Comparison of ENCODE assay signal across 8 cellular contexts in genomic region chr15:64622410-64623260, GRCh38.
DNase-seq lines count a peak whose midpoint lies in the region; ATAC-seq, FAIRE-seq and TF ChIP-seq lines count a peak whose summit lies in the region.

No MANE protein-coding gene starts in this region.

- H3K27me3 ChIP-seq in small intestine (ENCODE audit: control insufficient read depth in 2 of 2, insufficient read depth in 2 of 2, low read length in 2 of 2) (no peaks in the 10 kb centered on the region), endodermal cell (ENCODE audit: control insufficient read depth, insufficient read depth, low read length, poor library complexity, severe bottlenecking) (no peaks in the 10 kb centered on the region)

- H3K27me3 Mint-ChIP-seq in endodermal cell (ENCODE audit: insufficient read depth): peaks cover 13% of the 10 kb centered on the region

- ATAC-seq in GM18870 (IDR thresholded peaks at IDR 0.05; ENCODE audit: unreplicated experiment) (peak; percentile 62), HG03196 (IDR thresholded peaks at IDR 0.05; ENCODE audit: unreplicated experiment) (peak; percentile 69), left lobe of liver (no peak)

- H3K4me3 ChIP-seq in small intestine (ENCODE audit: low read depth in 1 of 2, low read length in 2 of 2) (no peak overlapping the region), endodermal cell (ENCODE audit: low read length) (no peak overlapping the region)

- no peak overlapping the region for H3K27ac Mint-ChIP-seq in endodermal cell

- DNase-seq in activated T-cell treated with anti-CD3 and anti-CD28 coated beads, Interleukin-2, amount 50 U/mL, for 1 hour: peak; percentile 64
- peak; percentile 56 for DNase-seq in small intestine
- DNase-seq in cerebellar nuclear complex (lab: John Stamatoyannopoulos, UW): no peak
- no peak for DNase-seq in left lobe of liver (ENCODE audit: low spot score)
- no peak for DNase-seq in occipital lobe (lab: John Stamatoyannopoulos, UW)
- no peak for DNase-seq in endodermal cell

- WGBS in small intestine, 3 donors: 55 to 71% (median 61%) methylated on average over 7 of the region's 7 CpGs
- 89 to 100% methylated on average over 1 to 7 of the region's 7 CpGs for WGBS in endodermal cell (ENCODE audit: insufficient coverage in 1 of 2, insufficient read length in 1 of 2), 2 experiments

- H3K9me3 ChIP-seq in small intestine (ENCODE audit: control insufficient read depth, low read depth) (no peaks in the 10 kb centered on the region), endodermal cell (ENCODE audit: control insufficient read depth, low read length) (no peaks in the 10 kb centered on the region)

- no peak overlapping the region for H3K4me3 Mint-ChIP-seq in endodermal cell

- H3K27ac ChIP-seq in small intestine (ENCODE audit: low read depth in 1 of 2, low read length in 1 of 2) (peak overlapping the region; percentile 50 to 75), endodermal cell (ENCODE audit: low read depth, low read length) (no peak overlapping the region)

- peaks cover 43% of the 10 kb centered on the region for H3K4me1 Mint-ChIP-seq in endodermal cell

- no peak for FAIRE-seq in small intestine (lab: Jason Lieb, UNC)

- H3K9me3 Mint-ChIP-seq in endodermal cell: no peaks in the 10 kb centered on the region

- H3K9ac ChIP-seq in endodermal cell (ENCODE audit: extremely low read depth, low read length, poor library complexity, severe bottlenecking): no peak overlapping the region

- H3K36me3 ChIP-seq in small intestine (ENCODE audit: control insufficient read depth in 2 of 2, insufficient read depth in 2 of 2, low read length in 2 of 2) (peaks cover 0 to 4% of the 10 kb centered on the region in 2 donors), endodermal cell (ENCODE audit: control insufficient read depth, insufficient read depth, low read length) (peaks cover 23% of the 10 kb centered on the region)

- peaks cover 17% of the 10 kb centered on the region for H3K36me3 Mint-ChIP-seq in endodermal cell (ENCODE audit: low read depth)

- TF ChIP-seq CTCF in endodermal cell (conservative IDR thresholded peaks at IDR 0.05): no peak

- H3K4me1 ChIP-seq in small intestine (ENCODE audit: control insufficient read depth in 2 of 2, insufficient read depth in 1 of 2, low read depth in 1 of 2, low read length in 1 of 2): peaks cover 3 to 21% of the 10 kb centered on the region in 2 donors
- H3K4me1 ChIP-seq in endodermal cell (ENCODE audit: control insufficient read depth, insufficient read depth, low read length): no peaks in the 10 kb centered on the region

Comparison
In these comparisons a context has a peak if more than half of its experiments do, and no peak if none do; other contexts are left out.
1. DNase-seq: peak in activated T-cell treated with anti-CD3 and anti-CD28 coated beads, Interleukin-2, amount 50 U/mL, for 1 hour (single experiment) and small intestine (single experiment); none in cerebellar nuclear complex (0 of 2), left lobe of liver (single experiment), occipital lobe (single experiment) and endodermal cell (single experiment).